1 cellular context compared by ENCODE assay signal in the genomic region with DNA sequence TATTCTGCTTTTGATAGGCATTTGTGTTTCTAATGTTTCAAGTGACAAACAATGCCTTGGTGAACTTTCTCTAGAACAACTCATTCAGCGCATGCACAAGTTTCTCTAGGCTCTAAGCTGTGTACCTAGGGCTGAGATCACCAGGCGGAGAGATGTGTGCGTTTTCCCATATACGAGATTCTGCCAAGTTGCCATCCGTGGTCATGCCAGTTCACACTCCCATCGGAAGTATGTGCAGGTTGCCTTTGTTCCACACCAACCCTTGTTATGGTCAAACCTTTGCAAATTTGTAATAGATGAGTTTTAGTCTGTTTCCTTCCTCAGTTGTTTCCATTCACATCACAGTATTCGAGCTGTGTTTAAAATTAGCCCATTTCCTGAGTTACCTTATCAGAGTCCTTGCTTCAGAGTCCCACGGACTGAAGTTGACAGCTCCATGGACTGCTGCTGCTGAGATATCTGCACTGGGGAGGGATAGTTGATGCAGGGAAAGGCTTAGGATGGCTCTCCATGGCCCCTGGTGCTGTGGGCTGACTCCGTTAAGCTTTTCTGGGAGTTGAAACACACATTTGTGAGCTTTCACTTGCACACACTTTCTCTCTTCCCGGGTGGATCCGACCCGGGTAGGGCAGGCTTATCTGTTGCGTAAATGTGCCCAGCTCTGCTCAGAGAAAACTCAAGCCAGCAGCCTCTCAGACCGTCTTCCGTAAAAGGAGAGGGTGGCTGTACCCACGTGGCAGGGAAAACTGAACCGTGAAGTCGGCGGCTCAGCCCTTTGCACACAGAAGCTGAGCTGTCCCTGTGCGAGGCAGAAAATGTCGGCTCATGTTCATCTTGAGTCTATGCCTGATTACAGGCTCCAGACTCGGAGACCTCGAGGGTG.
TF ChIP-seq lines count a peak whose summit lies in the region.

No MANE protein-coding gene starts in this region.

TF ChIP-seq in K562, 482 proteins besides CTCF, POLR2A, EP300 and RAD21 (continued from another document):
- TF ChIP-seq, protein P1, sequence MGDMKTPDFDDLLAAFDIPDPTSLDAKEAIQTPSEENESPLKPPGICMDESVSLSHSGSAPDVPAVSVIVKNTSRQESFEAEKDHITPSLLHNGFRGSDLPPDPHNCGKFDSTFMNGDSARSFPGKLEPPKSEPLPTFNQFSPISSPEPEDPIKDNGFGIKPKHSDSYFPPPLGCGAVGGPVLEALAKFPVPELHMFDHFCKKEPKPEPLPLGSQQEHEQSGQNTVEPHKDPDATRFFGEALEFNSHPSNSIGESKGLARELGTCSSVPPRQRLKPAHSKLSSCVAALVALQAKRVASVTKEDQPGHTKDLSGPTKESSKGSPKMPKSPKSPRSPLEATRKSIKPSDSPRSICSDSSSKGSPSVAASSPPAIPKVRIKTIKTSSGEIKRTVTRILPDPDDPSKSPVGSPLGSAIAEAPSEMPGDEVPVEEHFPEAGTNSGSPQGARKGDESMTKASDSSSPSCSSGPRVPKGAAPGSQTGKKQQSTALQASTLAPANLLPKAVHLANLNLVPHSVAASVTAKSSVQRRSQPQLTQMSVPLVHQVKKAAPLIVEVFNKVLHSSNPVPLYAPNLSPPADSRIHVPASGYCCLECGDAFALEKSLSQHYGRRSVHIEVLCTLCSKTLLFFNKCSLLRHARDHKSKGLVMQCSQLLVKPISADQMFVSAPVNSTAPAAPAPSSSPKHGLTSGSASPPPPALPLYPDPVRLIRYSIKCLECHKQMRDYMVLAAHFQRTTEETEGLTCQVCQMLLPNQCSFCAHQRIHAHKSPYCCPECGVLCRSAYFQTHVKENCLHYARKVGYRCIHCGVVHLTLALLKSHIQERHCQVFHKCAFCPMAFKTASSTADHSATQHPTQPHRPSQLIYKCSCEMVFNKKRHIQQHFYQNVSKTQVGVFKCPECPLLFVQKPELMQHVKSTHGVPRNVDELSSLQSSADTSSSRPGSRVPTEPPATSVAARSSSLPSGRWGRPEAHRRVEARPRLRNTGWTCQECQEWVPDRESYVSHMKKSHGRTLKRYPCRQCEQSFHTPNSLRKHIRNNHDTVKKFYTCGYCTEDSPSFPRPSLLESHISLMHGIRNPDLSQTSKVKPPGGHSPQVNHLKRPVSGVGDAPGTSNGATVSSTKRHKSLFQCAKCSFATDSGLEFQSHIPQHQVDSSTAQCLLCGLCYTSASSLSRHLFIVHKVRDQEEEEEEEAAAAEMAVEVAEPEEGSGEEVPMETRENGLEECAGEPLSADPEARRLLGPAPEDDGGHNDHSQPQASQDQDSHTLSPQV (IDR thresholded peaks at IDR 0.05), result peak; percentile 17; the same call in 1 of the 2 replicates
- TF ChIP-seq, protein P2, sequence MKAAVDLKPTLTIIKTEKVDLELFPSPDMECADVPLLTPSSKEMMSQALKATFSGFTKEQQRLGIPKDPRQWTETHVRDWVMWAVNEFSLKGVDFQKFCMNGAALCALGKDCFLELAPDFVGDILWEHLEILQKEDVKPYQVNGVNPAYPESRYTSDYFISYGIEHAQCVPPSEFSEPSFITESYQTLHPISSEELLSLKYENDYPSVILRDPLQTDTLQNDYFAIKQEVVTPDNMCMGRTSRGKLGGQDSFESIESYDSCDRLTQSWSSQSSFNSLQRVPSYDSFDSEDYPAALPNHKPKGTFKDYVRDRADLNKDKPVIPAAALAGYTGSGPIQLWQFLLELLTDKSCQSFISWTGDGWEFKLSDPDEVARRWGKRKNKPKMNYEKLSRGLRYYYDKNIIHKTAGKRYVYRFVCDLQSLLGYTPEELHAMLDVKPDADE (conservative IDR thresholded peaks at IDR 0.05; ENCODE audit: control insufficient read depth, low read depth, low read length), result no peak
- TF ChIP-seq SMC3 (conservative IDR thresholded peaks at IDR 0.05; ENCODE audit: insufficient read depth, low read depth, low read length) (no peak), CBFA2T3 (IDR thresholded peaks at IDR 0.05) (peak; percentile 49; the same call in 1 of the 2 replicates), SMARCA4 (IDR thresholded peaks at IDR 0.05) (0 out of 2 replicates have a peak, but pooled peaks have one; percentile 26), MXI1 (IDR thresholded peaks at IDR 0.05; ENCODE audit: low read depth, low read length) (no peak), PHF20 (IDR thresholded peaks at IDR 0.05; ENCODE audit: partially characterized antibody) (no peak), SAFB (IDR thresholded peaks at IDR 0.05; ENCODE audit: borderline replicate concordance, low read depth, low read length) (no peak), CEBPB (tag; IDR thresholded peaks at IDR 0.05) (peak; percentile 73), CEBPG (CRISPR knock-in tag; IDR thresholded peaks at IDR 0.05) (0 out of 2 replicates have a peak, but pooled peaks have one; percentile 29), CEBPG (tag; conservative IDR thresholded peaks at IDR 0.05 in 1 of 2, IDR thresholded peaks at IDR 0.05 in 1 of 2) (peak in 1 of 2 experiments; percentile 54; a peak in 1 of 4 replicates), SRSF3 (IDR thresholded peaks at IDR 0.05; ENCODE audit: insufficient read depth, low read length) (no peak), RBFOX2 (IDR thresholded peaks at IDR 0.05; ENCODE audit: low read depth, low read length) (0 out of 2 replicates have a peak, but pooled peaks have one; percentile 27), MTA1 (IDR thresholded peaks at IDR 0.05; ENCODE audit: borderline replicate concordance) (no peak), ERF (CRISPR knock-in tag; IDR thresholded peaks at IDR 0.05) (no peak), JUND (IDR thresholded peaks at IDR 0.05; ENCODE audit: borderline replicate concordance, low read depth, low read length) (0 out of 2 replicates have a peak, but pooled peaks have one; percentile 19), JUND (tag; IDR thresholded peaks at IDR 0.05; ENCODE audit: borderline replicate concordance, low read depth, low read length) (no peak)
- TF ChIP-seq, protein P3, sequence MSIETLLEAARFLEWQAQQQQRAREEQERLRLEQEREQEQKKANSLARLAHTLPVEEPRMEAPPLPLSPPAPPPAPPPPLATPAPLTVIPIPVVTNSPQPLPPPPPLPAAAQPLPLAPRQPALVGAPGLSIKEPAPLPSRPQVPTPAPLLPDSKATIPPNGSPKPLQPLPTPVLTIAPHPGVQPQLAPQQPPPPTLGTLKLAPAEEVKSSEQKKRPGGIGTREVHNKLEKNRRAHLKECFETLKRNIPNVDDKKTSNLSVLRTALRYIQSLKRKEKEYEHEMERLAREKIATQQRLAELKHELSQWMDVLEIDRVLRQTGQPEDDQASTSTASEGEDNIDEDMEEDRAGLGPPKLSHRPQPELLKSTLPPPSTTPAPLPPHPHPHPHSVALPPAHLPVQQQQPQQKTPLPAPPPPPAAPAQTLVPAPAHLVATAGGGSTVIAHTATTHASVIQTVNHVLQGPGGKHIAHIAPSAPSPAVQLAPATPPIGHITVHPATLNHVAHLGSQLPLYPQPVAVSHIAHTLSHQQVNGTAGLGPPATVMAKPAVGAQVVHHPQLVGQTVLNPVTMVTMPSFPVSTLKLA (conservative IDR thresholded peaks at IDR 0.05), result peak; percentile 53 to 54; a peak in 2 of 4 replicates
- TF ChIP-seq, protein P4, sequence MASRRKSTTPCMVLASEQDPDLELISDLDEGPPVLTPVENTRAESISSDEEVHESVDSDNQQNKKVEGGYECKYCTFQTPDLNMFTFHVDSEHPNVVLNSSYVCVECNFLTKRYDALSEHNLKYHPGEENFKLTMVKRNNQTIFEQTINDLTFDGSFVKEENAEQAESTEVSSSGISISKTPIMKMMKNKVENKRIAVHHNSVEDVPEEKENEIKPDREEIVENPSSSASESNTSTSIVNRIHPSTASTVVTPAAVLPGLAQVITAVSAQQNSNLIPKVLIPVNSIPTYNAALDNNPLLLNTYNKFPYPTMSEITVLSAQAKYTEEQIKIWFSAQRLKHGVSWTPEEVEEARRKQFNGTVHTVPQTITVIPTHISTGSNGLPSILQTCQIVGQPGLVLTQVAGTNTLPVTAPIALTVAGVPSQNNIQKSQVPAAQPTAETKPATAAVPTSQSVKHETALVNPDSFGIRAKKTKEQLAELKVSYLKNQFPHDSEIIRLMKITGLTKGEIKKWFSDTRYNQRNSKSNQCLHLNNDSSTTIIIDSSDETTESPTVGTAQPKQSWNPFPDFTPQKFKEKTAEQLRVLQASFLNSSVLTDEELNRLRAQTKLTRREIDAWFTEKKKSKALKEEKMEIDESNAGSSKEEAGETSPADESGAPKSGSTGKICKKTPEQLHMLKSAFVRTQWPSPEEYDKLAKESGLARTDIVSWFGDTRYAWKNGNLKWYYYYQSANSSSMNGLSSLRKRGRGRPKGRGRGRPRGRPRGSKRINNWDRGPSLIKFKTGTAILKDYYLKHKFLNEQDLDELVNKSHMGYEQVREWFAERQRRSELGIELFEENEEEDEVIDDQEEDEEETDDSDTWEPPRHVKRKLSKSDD (conservative IDR thresholded peaks at IDR 0.05; ENCODE audit: low read length), result no peak
- TF ChIP-seq, protein P5, sequence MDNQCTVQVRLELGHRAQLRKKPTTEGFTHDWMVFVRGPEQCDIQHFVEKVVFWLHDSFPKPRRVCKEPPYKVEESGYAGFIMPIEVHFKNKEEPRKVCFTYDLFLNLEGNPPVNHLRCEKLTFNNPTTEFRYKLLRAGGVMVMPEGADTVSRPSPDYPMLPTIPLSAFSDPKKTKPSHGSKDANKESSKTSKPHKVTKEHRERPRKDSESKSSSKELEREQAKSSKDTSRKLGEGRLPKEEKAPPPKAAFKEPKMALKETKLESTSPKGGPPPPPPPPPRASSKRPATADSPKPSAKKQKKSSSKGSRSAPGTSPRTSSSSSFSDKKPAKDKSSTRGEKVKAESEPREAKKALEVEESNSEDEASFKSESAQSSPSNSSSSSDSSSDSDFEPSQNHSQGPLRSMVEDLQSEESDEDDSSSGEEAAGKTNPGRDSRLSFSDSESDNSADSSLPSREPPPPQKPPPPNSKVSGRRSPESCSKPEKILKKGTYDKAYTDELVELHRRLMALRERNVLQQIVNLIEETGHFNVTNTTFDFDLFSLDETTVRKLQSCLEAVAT (IDR thresholded peaks at IDR 0.05), result no peak
- TF ChIP-seq, protein P6, sequence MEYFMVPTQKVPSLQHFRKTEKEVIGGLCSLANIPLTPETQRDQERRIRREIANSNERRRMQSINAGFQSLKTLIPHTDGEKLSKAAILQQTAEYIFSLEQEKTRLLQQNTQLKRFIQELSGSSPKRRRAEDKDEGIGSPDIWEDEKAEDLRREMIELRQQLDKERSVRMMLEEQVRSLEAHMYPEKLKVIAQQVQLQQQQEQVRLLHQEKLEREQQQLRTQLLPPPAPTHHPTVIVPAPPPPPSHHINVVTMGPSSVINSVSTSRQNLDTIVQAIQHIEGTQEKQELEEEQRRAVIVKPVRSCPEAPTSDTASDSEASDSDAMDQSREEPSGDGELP (CRISPR knock-in tag; IDR thresholded peaks at IDR 0.05; ENCODE audit: borderline replicate concordance), result 0 out of 2 replicates have a peak, but pooled peaks have one; percentile 1
- TF ChIP-seq, protein P7, sequence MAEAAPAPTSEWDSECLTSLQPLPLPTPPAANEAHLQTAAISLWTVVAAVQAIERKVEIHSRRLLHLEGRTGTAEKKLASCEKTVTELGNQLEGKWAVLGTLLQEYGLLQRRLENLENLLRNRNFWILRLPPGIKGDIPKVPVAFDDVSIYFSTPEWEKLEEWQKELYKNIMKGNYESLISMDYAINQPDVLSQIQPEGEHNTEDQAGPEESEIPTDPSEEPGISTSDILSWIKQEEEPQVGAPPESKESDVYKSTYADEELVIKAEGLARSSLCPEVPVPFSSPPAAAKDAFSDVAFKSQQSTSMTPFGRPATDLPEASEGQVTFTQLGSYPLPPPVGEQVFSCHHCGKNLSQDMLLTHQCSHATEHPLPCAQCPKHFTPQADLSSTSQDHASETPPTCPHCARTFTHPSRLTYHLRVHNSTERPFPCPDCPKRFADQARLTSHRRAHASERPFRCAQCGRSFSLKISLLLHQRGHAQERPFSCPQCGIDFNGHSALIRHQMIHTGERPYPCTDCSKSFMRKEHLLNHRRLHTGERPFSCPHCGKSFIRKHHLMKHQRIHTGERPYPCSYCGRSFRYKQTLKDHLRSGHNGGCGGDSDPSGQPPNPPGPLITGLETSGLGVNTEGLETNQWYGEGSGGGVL (CRISPR knock-in tag; IDR thresholded peaks at IDR 0.05), result no peak
